Comparison of ENCODE assay signal across 14 cellular contexts in the genomic region with DNA sequence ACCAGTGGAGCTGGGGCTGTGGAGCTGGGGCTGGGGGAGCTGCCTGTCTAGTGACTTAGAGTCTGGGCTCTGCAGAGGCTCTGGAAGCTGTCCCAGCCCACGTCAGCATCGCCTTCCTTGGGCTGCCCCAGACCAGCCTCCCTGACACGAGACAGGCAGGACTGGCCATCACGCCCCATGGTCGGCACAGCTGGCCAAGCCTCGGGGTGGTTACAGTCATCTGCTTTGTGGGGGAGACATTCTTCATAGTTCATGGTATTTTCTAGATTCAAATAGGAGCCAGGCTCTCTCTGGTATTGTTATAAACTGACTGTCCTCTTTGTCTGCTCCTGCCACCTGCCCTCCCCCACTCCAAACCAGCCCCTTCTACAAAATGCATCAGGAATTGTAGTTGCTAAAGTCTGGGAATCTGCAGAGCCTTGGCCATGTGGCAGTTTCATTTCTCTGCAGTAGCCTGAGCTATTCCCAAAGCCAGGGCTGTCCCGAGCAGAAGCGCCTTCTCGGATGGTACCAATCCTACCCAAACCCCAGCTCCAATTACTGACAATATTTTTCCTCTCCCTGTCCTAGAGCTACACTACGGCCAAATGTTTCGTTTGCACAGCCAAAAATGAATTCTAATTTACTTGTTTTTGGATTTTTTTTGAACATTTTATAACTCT. TPM values are rescaled to one million over a fixed set of nuclear protein-coding genes. Genes with fewer than 3 reads are reported as not detected.
DNase-seq lines count a peak whose midpoint lies in the region; ATAC-seq and TF ChIP-seq lines count a peak whose summit lies in the region.
"Had no signal": no experiment of that assay in that cellular context is flagged by ENCODE, and none has a peak within 500 bp of the region (broad histone marks: within the 10 kb centered on the region; RNA-seq: fewer than 3 reads in every experiment).

No MANE protein-coding gene starts in this region.

- H3K4me1 Mint-ChIP-seq in nephron progenitor cell: peaks cover 4% of the 10 kb centered on the region
- H3K4me1 Mint-ChIP-seq: CD4-positive, alpha-beta memory T cell; central memory CD8-positive, alpha-beta T cell had no signal

- peaks cover 26% of the 10 kb centered on the region for H3K9me3 Mint-ChIP-seq in nephron progenitor cell
- H3K9me3 Mint-ChIP-seq: central memory CD8-positive, alpha-beta T cell had no signal

- H3K27me3 Mint-ChIP-seq in nephron progenitor cell (ENCODE audit: low read depth, poor library complexity): peaks cover 4% of the 10 kb centered on the region

- H3K27ac Mint-ChIP-seq in nephron progenitor cell: no peak overlapping the region
- H3K27ac Mint-ChIP-seq: CD4-positive, alpha-beta memory T cell had no signal

- H3K27ac ChIP-seq in cingulate gyrus (ENCODE audit: low read depth, low read length) (peak overlapping the region; percentile 72), layer of hippocampus (ENCODE audit: low read depth, low read length) (peak overlapping the region; percentile 68)
- H3K27ac ChIP-seq: neutrophil had no signal

- peaks cover 54% of the 10 kb centered on the region for H3K36me3 Mint-ChIP-seq in nephron progenitor cell (ENCODE audit: low read depth)
- H3K36me3 Mint-ChIP-seq: CD4-positive, alpha-beta memory T cell had no signal

- H3K4me1 ChIP-seq in BE2C: no peaks in the 10 kb centered on the region

- TF ChIP-seq CTCF in BE2C (IDR thresholded peaks at IDR 0.05; ENCODE audit: low read depth, low read length) (no peak), nephron progenitor cell (IDR thresholded peaks at IDR 0.05) (no peak)

- DNase-seq in GM03348 (ENCODE audit: low spot score) (peak; percentile 61), stromal cell of bone marrow (ENCODE audit: low read depth) (peak; percentile 25), BE2C (no peak), nephron progenitor cell (no peak)
- DNase-seq in stimulated activated CD4-positive, alpha-beta T cell treated with anti-CD3 and anti-CD28 coated beads, Interleukin-1b, Interleukin-23, amount 100 ng/mL, for 48 hours: no peak
- DNase-seq: activated T-cell treated with anti-CD3 and anti-CD28 coated beads, Interleukin-2, amount 50 U/mL, for 48 hours; CD4-positive, alpha-beta memory T cell; kidney glomerular epithelial cell; T-helper 1 cell had no signal

- H3K36me3 ChIP-seq in BE2C: no peaks in the 10 kb centered on the region
- H3K36me3 ChIP-seq: neutrophil had no signal

- H3K27me3 ChIP-seq in layer of hippocampus (ENCODE audit: control insufficient read depth, insufficient read depth, low read length): no peaks in the 10 kb centered on the region
- H3K27me3 ChIP-seq in BE2C: no peaks in the 10 kb centered on the region
- H3K27me3 ChIP-seq: neutrophil had no signal

- H3K4me3 ChIP-seq in BE2C (ENCODE audit: low read depth, low read length): no peak overlapping the region

- H3K9me3 ChIP-seq in BE2C: no peaks in the 10 kb centered on the region
- H3K9me3 ChIP-seq: neutrophil had no signal

- ATAC-seq in HG02885 (IDR thresholded peaks at IDR 0.05; ENCODE audit: poor library complexity, unreplicated experiment): no peak

- no peak overlapping the region for H3K4me3 Mint-ChIP-seq in nephron progenitor cell
- H3K4me3 Mint-ChIP-seq: CD4-positive, alpha-beta memory T cell; central memory CD8-positive, alpha-beta T cell had no signal

RNA-seq across cellular contexts. Expression of a gene that starts 29.4 kb away (rescaled TPM):
- not detected for polyA plus RNA-seq in BE2C (2012; ENCODE audit: insufficient read depth, insufficient read length, low read depth)
- polyA plus RNA-seq: CD4-positive, alpha-beta memory T cell had no signal

Comparison
In these comparisons a context has a peak if more than half of its experiments do, and no peak if none do; other contexts are left out.
1. DNase-seq: peak in GM03348 (single experiment) and stromal cell of bone marrow (single experiment); none in BE2C (single experiment), nephron progenitor cell (single experiment) and stimulated activated CD4-positive, alpha-beta T cell treated with anti-CD3 and anti-CD28 coated beads, Interleukin-1b, Interleukin-23, amount 100 ng/mL, for 48 hours (single experiment).